ENCODE assay signal across 8 cellular contexts in genomic region chr4:123505077-123505456, GRCh38.
DNase-seq lines count a peak whose midpoint lies in the region; ATAC-seq, FAIRE-seq and TF ChIP-seq lines count a peak whose summit lies in the region.

No MANE protein-coding gene starts in this region.

- no peak for FAIRE-seq in D721Med (lab: Jason Lieb, UNC)

- no peaks in the 10 kb centered on the region for H3K9me3 ChIP-seq in gastroesophageal sphincter

- peaks cover 3% of the 10 kb centered on the region for H3K36me3 Mint-ChIP-seq in T-helper 1 cell treated with Interleukin-12 subunit alpha and Interleukin-12 subunit beta and Interleukin-4 antibody, amounts not matched to agents 30 μg/mL and 1 μg/mL, for 36 hours (ENCODE audit: low read depth)
- H3K36me3 Mint-ChIP-seq in progenitor cell of endocrine pancreas (ENCODE audit: insufficient read depth) = no peaks in the 10 kb centered on the region

- CTCF ChIA-PET in RWPE1 (lab: Yijun Ruan, JAX) = interaction anchor here (0.6 kb wide), 1 partner anchor 141 kb away, joined by 3 read pairs; no protein-coding TSS in a partner anchor

- TF ChIP-seq EP300 in gastroesophageal sphincter (IDR thresholded peaks at IDR 0.05) = no peak

- no peak for TF ChIP-seq CTCF in gastroesophageal sphincter (IDR thresholded peaks at IDR 0.05)
- TF ChIP-seq CTCF in progenitor cell of endocrine pancreas (IDR thresholded peaks at IDR 0.05; ENCODE audit: unreplicated experiment) = no peak
- TF ChIP-seq CTCF in RWPE1 (conservative IDR thresholded peaks at IDR 0.05; ENCODE audit: low read depth) = no peak
- no peak for TF ChIP-seq CTCF in D721Med (IDR thresholded peaks at IDR 0.05; ENCODE audit: insufficient read depth, missing control alignments)

- DNase-seq in T-helper 1 cell = no peak
- peak; percentile 44 for DNase-seq in RPMI7951 (ENCODE audit: low read depth)
- no peak for DNase-seq in progenitor cell of endocrine pancreas (ENCODE audit: low spot score, unreplicated experiment)
- DNase-seq in RWPE1 (ENCODE audit: low spot score) = no peak
- no peak for DNase-seq in NCI-H2196 (lab: John Stamatoyannopoulos, UW; ENCODE audit: unreplicated experiment)
- DNase-seq in D721Med (ENCODE audit: insufficient read length, low spot score) = no peak

- H3K4me3 ChIP-seq in gastroesophageal sphincter = peak overlapping the region; percentile 26 to 65

- no peaks in the 10 kb centered on the region for H3K9me3 Mint-ChIP-seq in T-helper 1 cell treated with Interleukin-12 subunit alpha and Interleukin-12 subunit beta and Interleukin-4 antibody, amounts not matched to agents 30 μg/mL and 1 μg/mL, for 36 hours
- H3K9me3 Mint-ChIP-seq in progenitor cell of endocrine pancreas (ENCODE audit: low read depth) = no peaks in the 10 kb centered on the region

- 10 to 12% methylated on average over 11 of the region's 11 CpGs for WGBS in gastroesophageal sphincter (ENCODE audit: low coverage in 1 of 2), 2 donors

- H3K4me1 ChIP-seq in gastroesophageal sphincter = peaks cover 0 to 12% (median 0%) of the 10 kb centered on the region in 3 donors

- ATAC-seq in gastroesophageal sphincter = no peak

- H3K27me3 ChIP-seq in gastroesophageal sphincter = no peaks in the 10 kb centered on the region

- H3K27ac Mint-ChIP-seq in T-helper 1 cell treated with Interleukin-12 subunit alpha and Interleukin-12 subunit beta and Interleukin-4 antibody, amounts not matched to agents 30 μg/mL and 1 μg/mL, for 36 hours = no peak overlapping the region
- H3K27ac Mint-ChIP-seq in progenitor cell of endocrine pancreas = peak overlapping the region; percentile 99

- H3K27me3 Mint-ChIP-seq in T-helper 1 cell treated with Interleukin-12 subunit alpha and Interleukin-12 subunit beta and Interleukin-4 antibody, amounts not matched to agents 30 μg/mL and 1 μg/mL, for 36 hours (ENCODE audit: low read depth) = peaks cover 35% of the 10 kb centered on the region
- no peaks in the 10 kb centered on the region for H3K27me3 Mint-ChIP-seq in progenitor cell of endocrine pancreas

- H3K36me3 ChIP-seq in gastroesophageal sphincter = no peaks in the 10 kb centered on the region

- no peak for TF ChIP-seq POLR2A in gastroesophageal sphincter (IDR thresholded peaks at IDR 0.05)

- H3K27ac ChIP-seq in gastroesophageal sphincter = peak overlapping the region in 2 of 4 donors; percentile 79 to 81
- no peak overlapping the region for H3K27ac ChIP-seq in RWPE1

- peak overlapping the region; percentile 83 for H3K4me3 Mint-ChIP-seq in T-helper 1 cell treated with Interleukin-12 subunit alpha and Interleukin-12 subunit beta and Interleukin-4 antibody, amounts not matched to agents 30 μg/mL and 1 μg/mL, for 36 hours
- peak overlapping the region; percentile 85 for H3K4me3 Mint-ChIP-seq in progenitor cell of endocrine pancreas (ENCODE audit: low read depth)

- peaks cover 7% of the 10 kb centered on the region for H3K4me1 Mint-ChIP-seq in T-helper 1 cell treated with Interleukin-12 subunit alpha and Interleukin-12 subunit beta and Interleukin-4 antibody, amounts not matched to agents 30 μg/mL and 1 μg/mL, for 36 hours (ENCODE audit: low read depth)
- H3K4me1 Mint-ChIP-seq in progenitor cell of endocrine pancreas (ENCODE audit: low read depth) = peaks cover 29% of the 10 kb centered on the region

- POLR2A ChIA-PET in RWPE1 (lab: Yijun Ruan, JAX; ENCODE audit: low non-redundant PET) = no interaction called here
